15 cellular contexts compared by ENCODE assay signal in genomic region chr13:114071991-114072390, GRCh38.
DNase-seq lines count a peak whose midpoint lies in the region; ATAC-seq, FAIRE-seq and TF ChIP-seq lines count a peak whose summit lies in the region.
"Had no signal": no experiment of that assay in that cellular context is flagged by ENCODE, and none has a peak within 500 bp of the region (broad histone marks: within the 10 kb centered on the region; RNA-seq: fewer than 3 reads in every experiment).

No MANE protein-coding gene starts in this region.

- H2AFZ ChIP-seq in endothelial cell of umbilical vein (ENCODE audit: low read depth, low read length) (no peak overlapping the region), osteoblast (ENCODE audit: low read length) (no peak overlapping the region)

- ATAC-seq in CD8-positive, alpha-beta T cell, result no peak
- no peak for ATAC-seq in Panc1
- ATAC-seq: left lung, psoas muscle had no signal

- no peak overlapping the region for H3K27ac ChIP-seq in CD8-positive, alpha-beta T cell (ENCODE audit: low read depth, low read length)
- H3K27ac ChIP-seq in Panc1 (ENCODE audit: low read length), result peak overlapping the region; percentile 29; the same call in 1 of the 2 replicates
- no peak overlapping the region for H3K27ac ChIP-seq in endothelial cell of umbilical vein (ENCODE audit: insufficient read depth, low read depth, low read length)
- H3K27ac ChIP-seq in osteoblast (ENCODE audit: low read depth, low read length), result no peak overlapping the region
- H3K27ac ChIP-seq in mesendoderm (ENCODE audit: low read depth, low read length), result no peak overlapping the region
- H3K27ac ChIP-seq: HL-60, left lung, psoas muscle had no signal

- no peak overlapping the region for H3K56ac ChIP-seq in mesendoderm (ENCODE audit: low read length)

- H2BK5ac ChIP-seq in mesendoderm (ENCODE audit: low read length), result no peak overlapping the region

- H2BK120ac ChIP-seq in mesendoderm (ENCODE audit: low read depth, low read length), result no peak overlapping the region

- no peaks in the 10 kb centered on the region for H3K79me1 ChIP-seq in mesendoderm (ENCODE audit: low read length)

- FAIRE-seq in endothelial cell of umbilical vein (lab: Jason Lieb, UNC), result peak; percentile 70

- H4K20me1 ChIP-seq in endothelial cell of umbilical vein (replicated peaks; ENCODE audit: control insufficient read depth, extremely low read depth, insufficient read depth, low read length) (no peaks in the 10 kb centered on the region), osteoblast (ENCODE audit: insufficient read depth, low read length) (peaks cover 21% of the 10 kb centered on the region)

- no peak overlapping the region for H3K4me3 Mint-ChIP-seq in CD8-positive, alpha-beta T cell

- CTCF ChIA-PET in CD8-positive, alpha-beta T cell (lab: Charles Lee), result interaction anchor here (1.4 kb wide), 1 partner anchor 16 kb away, joined by 4 read pairs; no protein-coding TSS in a partner anchor
- CTCF ChIA-PET in Panc1 (lab: Charles Lee) (no interaction called here), endothelial cell of umbilical vein (lab: Charles Lee) (interaction anchor here (0.8 kb wide), 1 partner anchor 38 kb away, joined by 3 read pairs; no protein-coding TSS in a partner anchor)

- no peaks in the 10 kb centered on the region for H3K27me3 ChIP-seq in CD8-positive, alpha-beta T cell (ENCODE audit: insufficient read depth, low read length)
- H3K27me3 ChIP-seq in Panc1 (ENCODE audit: control insufficient read depth, insufficient read depth, low read length) (no peaks in the 10 kb centered on the region), endothelial cell of umbilical vein (ENCODE audit: control insufficient read depth in 2 of 2, insufficient read depth in 2 of 2, low read length in 2 of 2) (no peaks in the 10 kb centered on the region), osteoblast (ENCODE audit: insufficient read depth, low read length) (no peaks in the 10 kb centered on the region), mesendoderm (ENCODE audit: insufficient read depth, low read length, poor library complexity) (no peaks in the 10 kb centered on the region)
- H3K27me3 ChIP-seq: left lung had no signal

- H3K79me2 ChIP-seq in endothelial cell of umbilical vein (ENCODE audit: control insufficient read depth, insufficient read depth, low read length) (peaks cover 74% of the 10 kb centered on the region), osteoblast (ENCODE audit: insufficient read depth, low read length) (peaks cover 86% of the 10 kb centered on the region), mesendoderm (ENCODE audit: control insufficient read depth, insufficient read depth, low read length) (no peaks in the 10 kb centered on the region)

- no TSS peak for BruUV-seq in Panc1 (replicated peaks; lab: Mats Ljungman, UMichigan)
- BruUV-seq in endothelial cell of umbilical vein (replicated peaks; lab: Mats Ljungman, UMichigan), result no TSS peak

- H2BK15ac ChIP-seq in mesendoderm (replicated peaks; ENCODE audit: low read depth), result no peak overlapping the region

- no peaks in the 10 kb centered on the region for H3K9me3 ChIP-seq in CD8-positive, alpha-beta T cell (ENCODE audit: low read length)
- H3K9me3 ChIP-seq in Panc1 (ENCODE audit: control insufficient read depth, insufficient read depth, low read depth, low read length), result no peaks in the 10 kb centered on the region
- H3K9me3 ChIP-seq in endothelial cell of umbilical vein (replicated peaks; ENCODE audit: control insufficient read depth, insufficient read depth, low read length), result no peaks in the 10 kb centered on the region
- no peaks in the 10 kb centered on the region for H3K9me3 ChIP-seq in osteoblast (ENCODE audit: low read depth, low read length)
- H3K9me3 ChIP-seq: left lung, psoas muscle had no signal

- H3K9ac ChIP-seq in endothelial cell of umbilical vein (replicated peaks; ENCODE audit: extremely low read depth, insufficient read depth, low read length) (no peak overlapping the region), mesendoderm (ENCODE audit: low read length) (no peak overlapping the region)

- no peak overlapping the region for H4K8ac ChIP-seq in mesendoderm (ENCODE audit: low read depth, low read length)

- H3K4me2 ChIP-seq in endothelial cell of umbilical vein (ENCODE audit: insufficient read depth, low read length) (no peak overlapping the region), osteoblast (ENCODE audit: insufficient read depth, low read length) (no peak overlapping the region), mesendoderm (ENCODE audit: low read length) (no peak overlapping the region)

- POLR2A ChIA-PET in CD8-positive, alpha-beta T cell (lab: Charles Lee), result interaction anchor here (1.1 kb wide), 1 partner anchor 41 kb away, joined by 4 read pairs; no protein-coding TSS in a partner anchor
- POLR2A ChIA-PET in Panc1 (lab: Charles Lee), result no interaction called here
- POLR2A ChIA-PET in endothelial cell of umbilical vein (lab: Charles Lee), result no interaction called here

- TF ChIP-seq POLR2A in endothelial cell of umbilical vein (IDR thresholded peaks at IDR 0.05; ENCODE audit: low read depth, low read length), result no peak

- intact Hi-C loops in CD8-positive, alpha-beta T cell (cut with DNase I, micrococcal nuclease), result no loop called here
- intact Hi-C loops in Panc1 (cut with micrococcal nuclease; ENCODE audit: unreplicated experiment), result no loop called here
- intact Hi-C loops in endothelial cell of umbilical vein (cut with micrococcal nuclease), result no loop called here

- in situ Hi-C loops in Panc1 (cut with HindIII; ENCODE audit: low pct_unique_long_range_greater_than_20kb, low sequenced_read_pairs), result no loop called here

- H3K27me3 Mint-ChIP-seq in CD8-positive, alpha-beta T cell (ENCODE audit: low read depth), result no peaks in the 10 kb centered on the region

- peaks cover 73% of the 10 kb centered on the region for H3K36me3 Mint-ChIP-seq in CD8-positive, alpha-beta T cell

- TF ChIP-seq CTCF in CD8-positive, alpha-beta T cell (IDR thresholded peaks at IDR 0.05), result no peak
- no peak for TF ChIP-seq CTCF in Panc1 (IDR thresholded peaks at IDR 0.05)
- TF ChIP-seq CTCF in endothelial cell of umbilical vein (IDR thresholded peaks at IDR 0.05; ENCODE audit: extremely low read depth in 1 of 2, insufficient read depth in 1 of 2, low read depth in 1 of 2, low read length in 2 of 2), result no peak
- no peak for TF ChIP-seq CTCF in osteoblast (IDR thresholded peaks at IDR 0.05; ENCODE audit: extremely low read depth, low read depth, low read length)

- dilution Hi-C loops in endothelial cell of umbilical vein (cut with MboI; ENCODE audit: extremely low pct_ligation_motif_present, low sequenced_read_pairs), result no loop called here

- H3K27ac Mint-ChIP-seq in CD8-positive, alpha-beta T cell, result peak overlapping the region; percentile 50

- DNase-seq in CD8-positive, alpha-beta T cell, result no peak
- no peak for DNase-seq in Panc1 (ENCODE audit: low read depth, low spot score)
- DNase-seq in endothelial cell of umbilical vein (ENCODE audit: low read depth, low spot score), result peak; percentile 62
- DNase-seq in osteoblast (ENCODE audit: insufficient read length, low spot score, missing footprints), result peak; percentile 3
- no peak for DNase-seq in HuH-7.5 (ENCODE audit: low spot score)
- no peak for DNase-seq in NCI-H226
- no peak for DNase-seq in mesendoderm
- DNase-seq: activated CD4-positive, alpha-beta T cell treated with anti-CD3 and anti-CD28 coated beads, Interleukin-2, amount 50 U/mL, for 4 hours; effector CD4-positive, alpha-beta T cell; NCI-H2107; psoas muscle; stimulated activated CD4-positive, alpha-beta T cell treated with anti-CD3 and anti-CD28 coated beads, Interleukin-4, amount 100 ng/mL, for 1 hour had no signal

- no peaks in the 10 kb centered on the region for H3K9me1 ChIP-seq in endothelial cell of umbilical vein (replicated peaks; ENCODE audit: control insufficient read depth, extremely low read depth, insufficient read depth, low read length)

- H4K5ac ChIP-seq in mesendoderm (ENCODE audit: low read length), result no peak overlapping the region

- H3K9me3 Mint-ChIP-seq in CD8-positive, alpha-beta T cell, result no peaks in the 10 kb centered on the region

- H3K4me1 Mint-ChIP-seq in CD8-positive, alpha-beta T cell (ENCODE audit: low read depth), result peaks cover 50% of the 10 kb centered on the region

- no CpG with 5 or more reads among the region's 14 CpGs for WGBS in mesendoderm (ENCODE audit: extremely low coverage, insufficient coverage, low lambda C conversion rate)

- H3K18ac ChIP-seq in mesendoderm (ENCODE audit: low read length), result no peak overlapping the region

- no peak overlapping the region for H3K4me3 ChIP-seq in CD8-positive, alpha-beta T cell (ENCODE audit: low read depth, low read length)
- no peak overlapping the region for H3K4me3 ChIP-seq in Panc1 (ENCODE audit: low read depth in 2 of 2, low read length in 2 of 2)
- H3K4me3 ChIP-seq in endothelial cell of umbilical vein (replicated peaks in 1 of 3; ENCODE audit: insufficient read depth in 1 of 3, low read depth in 1 of 3, low read length in 3 of 3), result no peak overlapping the region
- no peak overlapping the region for H3K4me3 ChIP-seq in osteoblast (ENCODE audit: insufficient read depth, low read length)
- no peak overlapping the region for H3K4me3 ChIP-seq in mesendoderm (ENCODE audit: low read length)
- H3K4me3 ChIP-seq: left lung, psoas muscle had no signal

- H3K4ac ChIP-seq in mesendoderm (ENCODE audit: low read depth, low read length), result no peak overlapping the region

- H2AK5ac ChIP-seq in mesendoderm (ENCODE audit: low read length), result no peak overlapping the region

- peaks cover 24% of the 10 kb centered on the region for H3K4me1 ChIP-seq in CD8-positive, alpha-beta T cell (ENCODE audit: insufficient read depth, low read length)
- H3K4me1 ChIP-seq in Panc1 (ENCODE audit: control insufficient read depth, insufficient read depth, low read length) (peaks cover 22% of the 10 kb centered on the region), endothelial cell of umbilical vein (ENCODE audit: control insufficient read depth, extremely low read depth, insufficient read depth, low read length) (peaks cover 32% of the 10 kb centered on the region), osteoblast (ENCODE audit: insufficient read depth, low read length) (peaks cover 22% of the 10 kb centered on the region), mesendoderm (ENCODE audit: control insufficient read depth, low read depth, low read length) (no peaks in the 10 kb centered on the region)
- H3K4me1 ChIP-seq: Caco-2 had no signal

- H3K23ac ChIP-seq in mesendoderm (ENCODE audit: low read length), result no peak overlapping the region

- peaks cover 50% of the 10 kb centered on the region for H3K36me3 ChIP-seq in CD8-positive, alpha-beta T cell (ENCODE audit: insufficient read depth, low read length)
- H3K36me3 ChIP-seq in Panc1 (ENCODE audit: control insufficient read depth, insufficient read depth, low read length) (no peaks in the 10 kb centered on the region), endothelial cell of umbilical vein (ENCODE audit: control insufficient read depth in 2 of 2, extremely low read depth in 1 of 2, insufficient read depth in 2 of 2, low read length in 2 of 2) (peaks cover 3 to 5% of the 10 kb centered on the region in 2 experiments), osteoblast (ENCODE audit: insufficient read depth, low read length) (peaks cover 34% of the 10 kb centered on the region), mesendoderm (ENCODE audit: control insufficient read depth, insufficient read depth, low read length) (no peaks in the 10 kb centered on the region)

TF ChIP-seq in endothelial cell of umbilical vein, 7 proteins besides CTCF, POLR2A, EP300 and RAD21 (continues in another document):
- no peak for TF ChIP-seq POLR2AphosphoS5 (IDR thresholded peaks at IDR 0.05; ENCODE audit: insufficient read depth, low read depth, low read length)

Comparison
In these comparisons a context has a peak if more than half of its experiments do, and no peak if none do; other contexts are left out.
1. DNase-seq: peak in endothelial cell of umbilical vein (single experiment) and osteoblast (single experiment); none in CD8-positive, alpha-beta T cell (0 of 7), Panc1 (single experiment), HuH-7.5 (single experiment), NCI-H226 (single experiment) and mesendoderm (single experiment).